In the genomic region with DNA sequence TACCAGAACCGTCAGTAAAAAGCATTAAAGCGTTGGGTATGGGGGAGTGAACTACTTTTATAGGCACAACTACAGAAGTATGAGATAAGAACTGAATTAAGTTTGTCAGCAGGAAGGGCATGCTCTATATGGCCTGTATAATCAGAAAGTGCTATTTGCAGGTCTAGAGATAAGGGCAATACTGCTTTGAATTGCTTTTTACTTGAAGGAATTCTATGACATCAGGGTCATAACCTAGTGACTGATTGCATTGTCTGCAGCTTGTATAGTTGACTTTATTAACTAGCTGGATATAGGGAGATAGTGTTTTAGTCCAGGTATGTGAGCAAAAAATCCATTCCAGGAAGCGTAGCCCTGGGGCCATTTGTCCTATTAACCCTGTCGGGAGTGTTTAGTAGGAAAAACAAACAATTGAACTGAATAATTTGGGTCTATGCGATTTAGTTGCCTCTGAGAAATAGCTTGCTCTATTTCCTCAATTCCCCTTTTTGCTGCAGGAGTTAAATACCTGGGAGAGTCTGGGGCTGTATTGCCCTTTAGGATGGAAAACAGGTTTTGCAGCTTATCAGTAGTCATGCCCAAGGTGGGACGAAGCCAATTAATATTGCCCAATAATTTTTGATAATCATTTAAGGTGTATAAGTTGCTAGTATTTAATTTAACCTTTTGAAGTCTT, we compare ENCODE assay signal across 19 cellular contexts. TPM values are rescaled to one million over a fixed set of nuclear protein-coding genes. Genes with fewer than 3 reads are reported as not detected.
"Had no signal": no experiment of that assay in that cellular context is flagged by ENCODE, and none has a peak within 500 bp of the region (broad histone marks: within the 10 kb centered on the region; RNA-seq: fewer than 3 reads in every experiment).

No MANE protein-coding gene starts in this region.

- ATAC-seq: activated T-cell treated with anti-CD3 and anti-CD28 coated beads, Interleukin-2, amount 50 U/mL, for 72 hours; left lung had no signal

- H3K27me3 Mint-ChIP-seq: activated naive CD4-positive, alpha-beta T cell treated with anti-CD3 and anti-CD28 coated beads, Interleukin-2, amount 50 U/mL, for 24 hours; naive B cell had no signal

- H3K4me3 Mint-ChIP-seq: activated naive CD4-positive, alpha-beta T cell treated with anti-CD3 and anti-CD28 coated beads, Interleukin-2, amount 50 U/mL, for 24 hours; activated T-cell treated with anti-CD3 and anti-CD28 coated beads, Interleukin-2, amount 50 U/mL, for 72 hours had no signal

- H3K27ac Mint-ChIP-seq: activated naive CD4-positive, alpha-beta T cell treated with anti-CD3 and anti-CD28 coated beads, Interleukin-2, amount 50 U/mL, for 24 hours; activated T-cell treated with anti-CD3 and anti-CD28 coated beads, Interleukin-2, amount 50 U/mL, for 72 hours; naive B cell had no signal

- H3K4me1 Mint-ChIP-seq: activated naive CD4-positive, alpha-beta T cell treated with anti-CD3 and anti-CD28 coated beads, Interleukin-2, amount 50 U/mL, for 24 hours; naive B cell had no signal

- H3K27me3 ChIP-seq: breast epithelium, left lung, sigmoid colon, spleen, uterus had no signal

- H3K4me1 ChIP-seq: breast epithelium, left lung, sigmoid colon, spleen, uterus had no signal

- H3K36me3 ChIP-seq: breast epithelium, uterus had no signal

- H3K27ac ChIP-seq: breast epithelium, left lung, sigmoid colon, spleen, uterus, WERI-Rb-1 had no signal

- DNase-seq: activated CD4-positive, alpha-beta T cell treated with anti-CD3 and anti-CD28 coated beads, Interleukin-2, amount 50 U/mL, for 4 hours; activated gamma-delta T cell; activated T-cell treated with anti-CD3 and anti-CD28 coated beads, Interleukin-2, amount 50 U/mL, for 72 hours; cortex of kidney; head of caudate nucleus; kidney; left lung; naive B cell; sigmoid colon; spleen; stimulated activated naive CD4-positive, alpha-beta T cell; T1000; uterus; WERI-Rb-1 had no signal

- H3K4me3 ChIP-seq: breast epithelium, left lung, sigmoid colon, spleen, uterus had no signal

RNA-seq across cellular contexts. Expression of a gene that starts 30.0 kb away (rescaled TPM):
- total RNA-seq: activated CD8-positive, alpha-beta memory T cell treated with anti-CD3 and anti-CD28 coated beads for 36 hours; activated T-cell treated with anti-CD3 and anti-CD28 coated beads, Interleukin-2, amount 50 U/mL, for 72 hours; T-helper 1 cell treated with Interleukin-12 subunit alpha and Interleukin-12 subunit beta and Interleukin-4 antibody, amounts not matched to agents 30 ng/mL and 1 ng/mL, for 36 hours had no signal

RNA-seq across cellular contexts. Expression of a gene that starts 57.5 kb away (rescaled TPM):
- total RNA-seq: osteocyte, spleen had no signal
- polyA plus RNA-seq: spleen had no signal
